ENCODE assay signal across 1 cellular context in the genomic region with DNA sequence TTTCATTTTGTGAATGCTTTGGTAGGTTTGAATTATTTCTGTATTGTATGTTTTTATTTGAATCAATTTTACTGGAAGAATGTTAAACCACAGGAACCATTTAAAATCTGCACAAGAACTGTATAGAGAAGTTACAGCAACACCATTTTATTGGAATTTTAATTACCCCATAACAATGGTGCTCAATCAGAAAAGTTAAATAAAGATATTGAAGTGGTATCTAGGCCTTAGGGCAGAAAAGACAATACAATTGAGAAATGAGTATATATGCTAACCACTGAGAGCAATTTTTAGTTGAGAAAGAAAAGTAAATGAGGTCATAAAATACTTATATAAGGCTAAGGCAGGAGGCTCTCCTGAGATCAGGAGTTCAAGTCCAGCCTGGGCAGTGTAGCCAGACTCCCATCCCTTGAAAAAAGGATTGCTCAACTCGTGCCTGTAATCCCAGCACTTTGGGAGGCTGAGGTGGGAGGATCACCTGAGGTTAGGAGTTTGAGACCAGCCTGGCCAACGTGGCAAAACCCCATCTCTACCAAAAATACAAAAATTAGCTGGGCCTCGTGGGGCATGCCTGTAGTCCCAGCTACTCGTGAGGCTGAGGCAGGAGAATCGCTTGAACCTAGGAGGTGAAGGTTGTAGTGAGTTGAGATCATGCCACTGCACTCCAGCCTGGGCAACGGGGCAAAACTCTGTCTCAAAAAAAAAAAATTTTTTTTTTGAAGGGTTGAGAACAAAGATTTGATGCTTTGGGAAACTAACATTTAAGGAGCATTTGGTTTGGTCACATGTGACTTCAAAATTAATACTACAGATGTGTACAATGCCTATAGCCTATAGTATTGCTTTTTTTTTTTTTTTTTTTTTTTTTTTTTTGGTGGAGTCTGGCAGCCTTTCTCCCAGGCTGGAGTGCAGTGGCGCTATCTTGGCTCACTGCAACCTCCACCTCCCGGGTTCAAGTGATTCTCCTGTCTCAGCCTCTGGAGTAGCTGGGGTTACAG.
A peak's percentile ranks its signal among the peaks of the same experiment; 100 is the strongest.
TF ChIP-seq lines count a peak whose summit lies in the region.

No MANE protein-coding gene starts in this region.

TF ChIP-seq in GM12878, 131 proteins besides CTCF, POLR2A, EP300 and RAD21 (continued from another document):
- TF ChIP-seq, protein P1, sequence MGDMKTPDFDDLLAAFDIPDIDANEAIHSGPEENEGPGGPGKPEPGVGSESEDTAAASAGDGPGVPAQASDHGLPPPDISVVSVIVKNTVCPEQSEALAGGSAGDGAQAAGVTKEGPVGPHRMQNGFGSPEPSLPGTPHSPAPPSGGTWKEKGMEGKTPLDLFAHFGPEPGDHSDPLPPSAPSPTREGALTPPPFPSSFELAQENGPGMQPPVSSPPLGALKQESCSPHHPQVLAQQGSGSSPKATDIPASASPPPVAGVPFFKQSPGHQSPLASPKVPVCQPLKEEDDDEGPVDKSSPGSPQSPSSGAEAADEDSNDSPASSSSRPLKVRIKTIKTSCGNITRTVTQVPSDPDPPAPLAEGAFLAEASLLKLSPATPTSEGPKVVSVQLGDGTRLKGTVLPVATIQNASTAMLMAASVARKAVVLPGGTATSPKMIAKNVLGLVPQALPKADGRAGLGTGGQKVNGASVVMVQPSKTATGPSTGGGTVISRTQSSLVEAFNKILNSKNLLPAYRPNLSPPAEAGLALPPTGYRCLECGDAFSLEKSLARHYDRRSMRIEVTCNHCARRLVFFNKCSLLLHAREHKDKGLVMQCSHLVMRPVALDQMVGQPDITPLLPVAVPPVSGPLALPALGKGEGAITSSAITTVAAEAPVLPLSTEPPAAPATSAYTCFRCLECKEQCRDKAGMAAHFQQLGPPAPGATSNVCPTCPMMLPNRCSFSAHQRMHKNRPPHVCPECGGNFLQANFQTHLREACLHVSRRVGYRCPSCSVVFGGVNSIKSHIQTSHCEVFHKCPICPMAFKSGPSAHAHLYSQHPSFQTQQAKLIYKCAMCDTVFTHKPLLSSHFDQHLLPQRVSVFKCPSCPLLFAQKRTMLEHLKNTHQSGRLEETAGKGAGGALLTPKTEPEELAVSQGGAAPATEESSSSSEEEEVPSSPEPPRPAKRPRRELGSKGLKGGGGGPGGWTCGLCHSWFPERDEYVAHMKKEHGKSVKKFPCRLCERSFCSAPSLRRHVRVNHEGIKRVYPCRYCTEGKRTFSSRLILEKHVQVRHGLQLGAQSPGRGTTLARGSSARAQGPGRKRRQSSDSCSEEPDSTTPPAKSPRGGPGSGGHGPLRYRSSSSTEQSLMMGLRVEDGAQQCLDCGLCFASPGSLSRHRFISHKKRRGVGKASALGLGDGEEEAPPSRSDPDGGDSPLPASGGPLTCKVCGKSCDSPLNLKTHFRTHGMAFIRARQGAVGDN (IDR thresholded peaks at IDR 0.05) = no peak
- TF ChIP-seq, protein P2, sequence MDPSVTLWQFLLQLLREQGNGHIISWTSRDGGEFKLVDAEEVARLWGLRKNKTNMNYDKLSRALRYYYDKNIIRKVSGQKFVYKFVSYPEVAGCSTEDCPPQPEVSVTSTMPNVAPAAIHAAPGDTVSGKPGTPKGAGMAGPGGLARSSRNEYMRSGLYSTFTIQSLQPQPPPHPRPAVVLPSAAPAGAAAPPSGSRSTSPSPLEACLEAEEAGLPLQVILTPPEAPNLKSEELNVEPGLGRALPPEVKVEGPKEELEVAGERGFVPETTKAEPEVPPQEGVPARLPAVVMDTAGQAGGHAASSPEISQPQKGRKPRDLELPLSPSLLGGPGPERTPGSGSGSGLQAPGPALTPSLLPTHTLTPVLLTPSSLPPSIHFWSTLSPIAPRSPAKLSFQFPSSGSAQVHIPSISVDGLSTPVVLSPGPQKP (IDR thresholded peaks at IDR 0.05; ENCODE audit: low read depth, low read length) = no peak
- no peak for TF ChIP-seq SMC3 (IDR thresholded peaks at IDR 0.05; ENCODE audit: borderline replicate concordance, low read length)
- no peak for TF ChIP-seq EZH2 (IDR thresholded peaks at IDR 0.05; ENCODE audit: borderline replicate concordance, control insufficient read depth, low read depth, low read length)
- TF ChIP-seq ZNF384 (IDR thresholded peaks at IDR 0.05; ENCODE audit: borderline replicate concordance, low read depth, low read length) = peak; percentile 24; the same call in 1 of the 2 replicates
- peak; percentile 82 for TF ChIP-seq ATF7 (IDR thresholded peaks at IDR 0.05; ENCODE audit: low read depth)
- TF ChIP-seq, protein P3, sequence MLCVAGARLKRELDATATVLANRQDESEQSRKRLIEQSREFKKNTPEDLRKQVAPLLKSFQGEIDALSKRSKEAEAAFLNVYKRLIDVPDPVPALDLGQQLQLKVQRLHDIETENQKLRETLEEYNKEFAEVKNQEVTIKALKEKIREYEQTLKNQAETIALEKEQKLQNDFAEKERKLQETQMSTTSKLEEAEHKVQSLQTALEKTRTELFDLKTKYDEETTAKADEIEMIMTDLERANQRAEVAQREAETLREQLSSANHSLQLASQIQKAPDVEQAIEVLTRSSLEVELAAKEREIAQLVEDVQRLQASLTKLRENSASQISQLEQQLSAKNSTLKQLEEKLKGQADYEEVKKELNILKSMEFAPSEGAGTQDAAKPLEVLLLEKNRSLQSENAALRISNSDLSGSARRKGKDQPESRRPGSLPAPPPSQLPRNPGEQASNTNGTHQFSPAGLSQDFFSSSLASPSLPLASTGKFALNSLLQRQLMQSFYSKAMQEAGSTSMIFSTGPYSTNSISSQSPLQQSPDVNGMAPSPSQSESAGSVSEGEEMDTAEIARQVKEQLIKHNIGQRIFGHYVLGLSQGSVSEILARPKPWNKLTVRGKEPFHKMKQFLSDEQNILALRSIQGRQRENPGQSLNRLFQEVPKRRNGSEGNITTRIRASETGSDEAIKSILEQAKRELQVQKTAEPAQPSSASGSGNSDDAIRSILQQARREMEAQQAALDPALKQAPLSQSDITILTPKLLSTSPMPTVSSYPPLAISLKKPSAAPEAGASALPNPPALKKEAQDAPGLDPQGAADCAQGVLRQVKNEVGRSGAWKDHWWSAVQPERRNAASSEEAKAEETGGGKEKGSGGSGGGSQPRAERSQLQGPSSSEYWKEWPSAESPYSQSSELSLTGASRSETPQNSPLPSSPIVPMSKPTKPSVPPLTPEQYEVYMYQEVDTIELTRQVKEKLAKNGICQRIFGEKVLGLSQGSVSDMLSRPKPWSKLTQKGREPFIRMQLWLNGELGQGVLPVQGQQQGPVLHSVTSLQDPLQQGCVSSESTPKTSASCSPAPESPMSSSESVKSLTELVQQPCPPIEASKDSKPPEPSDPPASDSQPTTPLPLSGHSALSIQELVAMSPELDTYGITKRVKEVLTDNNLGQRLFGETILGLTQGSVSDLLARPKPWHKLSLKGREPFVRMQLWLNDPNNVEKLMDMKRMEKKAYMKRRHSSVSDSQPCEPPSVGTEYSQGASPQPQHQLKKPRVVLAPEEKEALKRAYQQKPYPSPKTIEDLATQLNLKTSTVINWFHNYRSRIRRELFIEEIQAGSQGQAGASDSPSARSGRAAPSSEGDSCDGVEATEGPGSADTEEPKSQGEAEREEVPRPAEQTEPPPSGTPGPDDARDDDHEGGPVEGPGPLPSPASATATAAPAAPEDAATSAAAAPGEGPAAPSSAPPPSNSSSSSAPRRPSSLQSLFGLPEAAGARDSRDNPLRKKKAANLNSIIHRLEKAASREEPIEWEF (IDR thresholded peaks at IDR 0.05; ENCODE audit: insufficient replicate concordance, low read depth, low read length) = no peak
